Comparison of ENCODE assay signal across 8 cellular contexts in the genomic region with DNA sequence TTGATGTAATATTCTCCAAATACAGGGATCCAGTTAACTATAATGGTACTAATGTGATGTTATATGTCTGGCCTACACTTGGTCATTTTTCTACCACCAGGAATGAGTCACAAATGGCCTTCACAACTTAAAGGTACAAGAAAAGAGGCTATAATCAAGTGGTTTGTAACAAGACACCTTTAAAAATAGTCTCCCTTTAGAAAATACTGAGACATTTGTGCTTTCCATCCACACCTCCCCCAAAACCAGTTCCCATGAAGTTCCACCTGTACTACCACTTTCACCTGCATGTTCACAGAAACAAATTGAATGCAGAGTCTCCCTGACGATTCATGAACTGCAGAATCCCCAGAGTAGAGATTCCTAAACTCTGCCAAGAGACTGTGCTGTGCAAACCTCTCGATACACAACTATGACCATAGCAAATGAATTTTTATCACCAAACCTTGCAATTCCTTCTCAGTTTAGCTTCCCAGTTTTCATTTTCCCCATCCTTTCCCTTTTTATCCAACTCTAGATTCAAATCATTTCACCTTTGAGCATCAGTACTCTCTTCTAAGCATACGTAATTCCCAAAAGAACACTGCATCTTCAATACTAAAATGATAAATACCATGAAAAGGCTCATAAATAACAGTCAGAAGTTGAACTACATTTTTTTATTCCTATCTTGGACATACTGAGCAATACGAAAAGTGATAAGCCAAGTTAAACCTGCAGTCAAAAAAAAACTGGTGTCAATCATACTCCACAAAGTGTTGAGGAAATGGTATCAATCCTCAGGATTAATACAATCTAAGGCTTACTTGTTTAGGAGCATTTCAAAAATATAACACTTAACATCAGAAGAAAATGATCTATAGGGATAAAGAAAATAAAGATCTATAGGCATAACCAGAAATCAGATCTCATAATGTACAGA. TPM values are rescaled to one million over a fixed set of nuclear protein-coding genes. Genes with fewer than 3 reads are reported as not detected.
DNase-seq lines count a peak whose midpoint lies in the region; ATAC-seq and TF ChIP-seq lines count a peak whose summit lies in the region.

No MANE protein-coding gene starts in this region.

- no peaks in the 10 kb centered on the region for H3K9me3 ChIP-seq in CD8-positive, alpha-beta T cell (ENCODE audit: low read length)

- H3K4me3 Mint-ChIP-seq in CD8-positive, alpha-beta T cell: peak overlapping the region; percentile 96
- H3K4me3 Mint-ChIP-seq in chondrocyte (ENCODE audit: unreplicated experiment): peak overlapping the region; percentile 93
- peak overlapping the region; percentile 88 for H3K4me3 Mint-ChIP-seq in natural killer cell

- H3K4me1 ChIP-seq in CD8-positive, alpha-beta T cell (ENCODE audit: insufficient read depth, low read length): peaks cover 19% of the 10 kb centered on the region

- H3K4me1 Mint-ChIP-seq in CD8-positive, alpha-beta T cell (ENCODE audit: low read depth): peaks cover 25% of the 10 kb centered on the region
- H3K4me1 Mint-ChIP-seq in chondrocyte (ENCODE audit: low read depth): peaks cover 86% of the 10 kb centered on the region
- peaks cover 66 to 87% of the 10 kb centered on the region in 2 donors for H3K4me1 Mint-ChIP-seq in natural killer cell

- H3K4me3 ChIP-seq in CD8-positive, alpha-beta T cell (ENCODE audit: low read depth, low read length): peak overlapping the region; percentile 66
- H3K4me3 ChIP-seq in LNCaP clone FGC (ENCODE audit: low read depth, low read length): peak overlapping the region; percentile 78

- H3K36me3 Mint-ChIP-seq in CD8-positive, alpha-beta T cell: peaks cover 96% of the 10 kb centered on the region
- H3K36me3 Mint-ChIP-seq in chondrocyte (ENCODE audit: low read depth) (peaks cover 11% of the 10 kb centered on the region), natural killer cell (peaks cover 47% of the 10 kb centered on the region)

- intact Hi-C loops in CD8-positive, alpha-beta T cell (cut with DNase I, micrococcal nuclease): loop anchor here (2.0 to 10.0 kb wide), 9 partner anchors 15 to 1305 kb away; partner anchors contain the start of gene UBE2N (in 1 of the 2)
- intact Hi-C loops in natural killer cell (cut with micrococcal nuclease): loop anchor here (2.0 to 10.0 kb wide), 4 partner anchors 15 to 755 kb away; no protein-coding TSS in a partner anchor

- CTCF ChIA-PET in CD8-positive, alpha-beta T cell (lab: Charles Lee): no interaction called here

- DNase-seq in CD8-positive, alpha-beta T cell: no peak
- DNase-seq in LNCaP clone FGC (ENCODE audit: low read depth): no peak
- no peak for DNase-seq in chondrocyte (ENCODE audit: low spot score)
- no peak for DNase-seq in natural killer cell
- DNase-seq in effector CD8-positive, alpha-beta T cell (lab: John Stamatoyannopoulos, UW): no peak
- DNase-seq in stimulated activated CD8-positive, alpha-beta memory T cell treated with anti-CD3 and anti-CD28 coated beads, Interleukin-4, amount 100 ng/mL, for 48 hours: no peak

- no peaks in the 10 kb centered on the region for H3K9me3 Mint-ChIP-seq in CD8-positive, alpha-beta T cell
- no peaks in the 10 kb centered on the region for H3K9me3 Mint-ChIP-seq in chondrocyte (ENCODE audit: low read depth)
- H3K9me3 Mint-ChIP-seq in natural killer cell: no peaks in the 10 kb centered on the region

- no peak for TF ChIP-seq CTCF in CD8-positive, alpha-beta T cell (IDR thresholded peaks at IDR 0.05)
- no peak for TF ChIP-seq CTCF in LNCaP clone FGC (IDR thresholded peaks at IDR 0.05; ENCODE audit: control insufficient read depth, extremely low read depth, insufficient read depth)
- no peak for TF ChIP-seq CTCF in chondrocyte (IDR thresholded peaks at IDR 0.05)
- no peak for TF ChIP-seq CTCF in natural killer cell (IDR thresholded peaks at IDR 0.05)

- no peaks in the 10 kb centered on the region for H3K27me3 ChIP-seq in CD8-positive, alpha-beta T cell (ENCODE audit: insufficient read depth, low read length)

- H3K27ac ChIP-seq in CD8-positive, alpha-beta T cell (ENCODE audit: low read depth, low read length): peak overlapping the region; percentile 92

- H3K27ac Mint-ChIP-seq in CD8-positive, alpha-beta T cell: peak overlapping the region; percentile 99
- H3K27ac Mint-ChIP-seq in chondrocyte (ENCODE audit: unreplicated experiment) (peak overlapping the region; percentile 65), natural killer cell (peak overlapping the region; percentile 98 to 99)

- ATAC-seq in CD8-positive, alpha-beta T cell: no peak
- ATAC-seq in natural killer cell (no peak), HG03159 (IDR thresholded peaks at IDR 0.05; ENCODE audit: unreplicated experiment) (no peak), GM18867 (IDR thresholded peaks at IDR 0.05; ENCODE audit: unreplicated experiment) (no peak)

- H3K27me3 Mint-ChIP-seq in CD8-positive, alpha-beta T cell (ENCODE audit: low read depth): no peaks in the 10 kb centered on the region
- no peaks in the 10 kb centered on the region for H3K27me3 Mint-ChIP-seq in chondrocyte (ENCODE audit: low read depth)
- H3K27me3 Mint-ChIP-seq in natural killer cell (ENCODE audit: low read depth in 2 of 2): no peaks in the 10 kb centered on the region

- POLR2A ChIA-PET in CD8-positive, alpha-beta T cell (lab: Charles Lee): interaction anchor here (1.1 kb wide), 1 partner anchor 263 kb away, joined by 3 read pairs; no protein-coding TSS in a partner anchor

- H3K36me3 ChIP-seq in CD8-positive, alpha-beta T cell (ENCODE audit: insufficient read depth, low read length): peaks cover 53% of the 10 kb centered on the region

RNA-seq across cellular contexts. Expression of gene BTG1, which starts 5.8 kb away (rescaled TPM):
- total RNA-seq in CD8-positive, alpha-beta T cell: 1,000 to 10,000 TPM; 1,847 to 1,850 TPM
- total RNA-seq in chondrocyte (28.3 to 56.8 TPM (median 53.6 TPM) in 3 replicates), natural killer cell (1,000 to 10,000 TPM in 1 of 3 donors, 100 to 1,000 TPM in 2; 801 to 1,037 (median 830) TPM)

Comparison
In these comparisons a context has a peak if more than half of its experiments do, and no peak if none do; other contexts are left out.
1. RNA of gene BTG1, which starts 5.8 kb away (total RNA-seq): 1,847 to 1,850 TPM in CD8-positive, alpha-beta T cell and 801 to 1,037 TPM in natural killer cell; 28.3 to 56.8 TPM in chondrocyte; every median in the first group is over 10 times any median in the second.
2. Peak in every context shown above with its lines, with median percentiles within 50 percentile points of each other: H3K27ac Mint-ChIP-seq and H3K4me3 Mint-ChIP-seq.